ENCODE assay signal across 8 cellular contexts in genomic region chr11:58575377-58576020, GRCh38. TPM values are rescaled to one million over a fixed set of nuclear protein-coding genes. Genes with fewer than 3 reads are reported as not detected.
DNase-seq lines count a peak whose midpoint lies in the region; ATAC-seq and TF ChIP-seq lines count a peak whose summit lies in the region.

Gene LPXN (minus strand): TSS chr11:58575856. CDS start chr11:58575772, 84 bp downstream.

- H3K4me1 ChIP-seq in prostate gland (replicated peaks): peaks cover 3% of the 10 kb centered on the region

- no peaks in the 10 kb centered on the region for H3K9me3 ChIP-seq in KOPT-K1 (ENCODE audit: insufficient read depth, low read length, poor library complexity, severe bottlenecking)
- H3K9me3 ChIP-seq in prostate gland: no peaks in the 10 kb centered on the region

- TF ChIP-seq CTCF in prostate gland (IDR thresholded peaks at IDR 0.05): no peak

- H3K36me3 ChIP-seq in KOPT-K1 (ENCODE audit: insufficient read depth, low read length) (peaks cover 7% of the 10 kb centered on the region), prostate gland (no peaks in the 10 kb centered on the region)

- no peaks in the 10 kb centered on the region for H3K27me3 ChIP-seq in prostate gland (replicated peaks; ENCODE audit: insufficient read depth)

- intact Hi-C loops in prostate gland (cut with DNase I): loop anchor here (5.0 to 10.0 kb wide), 2 partner anchors 567 to 1251 kb away; partner anchors contain the start of genes FAM111A and TNKS1BP1

- DNase-seq in CD1c-positive myeloid dendritic cell (ENCODE audit: extremely low spot score): peak; percentile 90
- peak; percentile 60 for DNase-seq in activated CD4-positive, alpha-beta T cell treated with anti-CD3 and anti-CD28 coated beads, Interleukin-2, amount 50 U/mL, for 1 hour
- peak; percentile 57 for DNase-seq in epithelial cell of prostate (ENCODE audit: low read depth, low spot score)
- DNase-seq in prostate gland (ENCODE audit: low spot score): no peak
- no peak for DNase-seq in NCI-H510A (lab: John Stamatoyannopoulos, UW)

- H3K4me3 ChIP-seq in prostate gland: no peak within 1 kb of the TSS

- no peak for TF ChIP-seq POLR2A in prostate gland (IDR thresholded peaks at IDR 0.05)

- H3K27ac ChIP-seq in KOPT-K1 (ENCODE audit: low read depth, low read length, poor library complexity, severe bottlenecking) (peak within 1 kb of the TSS; percentile 99), epithelial cell of prostate (peak within 1 kb of the TSS; percentile 100), prostate gland (peak within 1 kb of the TSS; percentile 22 to 100)

- ATAC-seq in GM19463 (IDR thresholded peaks at IDR 0.05; ENCODE audit: unreplicated experiment) (no peak), GM21717 (IDR thresholded peaks at IDR 0.05; ENCODE audit: unreplicated experiment) (no peak)

- 74% methylated on average over 6 of the region's 6 CpGs for WGBS in prostate gland

RNA-seq across cellular contexts. Expression of gene LPXN, which starts in this region (rescaled TPM):
- total RNA-seq in prostate gland: 1 to 10 TPM; 5.4 to 9.4 TPM

Comparison
In these comparisons a context has a peak if more than half of its experiments do, and no peak if none do; other contexts are left out.
1. DNase-seq: peak in CD1c-positive myeloid dendritic cell (single experiment), activated CD4-positive, alpha-beta T cell treated with anti-CD3 and anti-CD28 coated beads, Interleukin-2, amount 50 U/mL, for 1 hour (single experiment) and epithelial cell of prostate (single experiment); none in prostate gland (single experiment) and NCI-H510A (single experiment).
2. Peak in every context shown above with its lines, with median percentiles within 50 percentile points of each other: H3K27ac ChIP-seq.